ENCODE assay signal across 21 cellular contexts in genomic region chr5:95390812-95391492, GRCh38. TPM values are rescaled to one million over a fixed set of nuclear protein-coding genes. Genes with fewer than 3 reads are reported as not detected.
DNase-seq lines count a peak whose midpoint lies in the region; TF ChIP-seq lines count a peak whose summit lies in the region.
"Had no signal": no experiment of that assay in that cellular context is flagged by ENCODE, and none has a peak within 500 bp of the region (broad histone marks: within the 10 kb centered on the region; RNA-seq: fewer than 3 reads in every experiment).

TSS of gene FAM81B (plus strand) at chr5:95391366. CDS start at chr5:95391390, 24 bp downstream.

- intact Hi-C loops in activated T-helper 2 cell treated with anti-CD3 and anti-CD28 coated beads, Interferon-gamma antibody, Interleukin-2, Interleukin-4, amounts not matched to agents 10 μg/mL and 5 μg/mL and 100 μg/mL, durations not matched to agents 14 hours and 24 hours and 36 hours (cut with micrococcal nuclease): no loop called here
- intact Hi-C loops in CD14-positive monocyte (cut with micrococcal nuclease): no loop called here

- no peaks in the 10 kb centered on the region for H4K20me1 ChIP-seq in GM23248 (ENCODE audit: insufficient read depth)
- H4K20me1 ChIP-seq: BLaER1 treated with 17β-estradiol and CSF1 and Interleukin-3, amounts not matched to agents 10 nM and 100 nM had no signal

- peaks cover 3% of the 10 kb centered on the region; the same call in 1 of the 2 replicates for H3K9me2 ChIP-seq in GM23248 (ENCODE audit: insufficient read depth)

- no peaks in the 10 kb centered on the region for H3K4me1 ChIP-seq in GM23248 (ENCODE audit: insufficient read depth)
- H3K4me1 ChIP-seq: Peyer's patch had no signal

- H3K4me2 ChIP-seq in GM23248 (ENCODE audit: unreplicated experiment): no peak within 1 kb of the TSS

- H3K9me3 Mint-ChIP-seq in activated T-helper 2 cell treated with anti-CD3 and anti-CD28 coated beads, Interferon-gamma antibody, Interleukin-2, Interleukin-4, amounts not matched to agents 10 μg/mL and 5 μg/mL and 100 μg/mL, durations not matched to agents 14 hours and 24 hours and 36 hours: no peaks in the 10 kb centered on the region
- peaks cover 2 to 14% (median 5%) of the 10 kb centered on the region in 7 donors for H3K9me3 Mint-ChIP-seq in CD14-positive monocyte

- no peaks in the 10 kb centered on the region for H3K4me1 Mint-ChIP-seq in activated T-helper 2 cell treated with anti-CD3 and anti-CD28 coated beads, Interferon-gamma antibody, Interleukin-2, Interleukin-4, amounts not matched to agents 10 μg/mL and 5 μg/mL and 100 μg/mL, durations not matched to agents 14 hours and 24 hours and 36 hours (ENCODE audit: low read depth)
- H3K4me1 Mint-ChIP-seq in CD14-positive monocyte: peaks cover 3% of the 10 kb centered on the region
- H3K4me1 Mint-ChIP-seq: activated B cell treated with CpG ODN at 0.5 μM for 24 hours, immature natural killer cell had no signal

- H3K27ac ChIP-seq in GM23248: no peak within 1 kb of the TSS
- H3K27ac ChIP-seq: Peyer's patch had no signal

- DNase-seq in GM23248 (peak; percentile 16), OCI-M1 (lab: John Stamatoyannopoulos, UW) (peak; percentile 31), fibroblast of the aortic adventitia (ENCODE audit: low read depth) (peak; percentile 3), retinal pigment epithelial cell (ENCODE audit: low read depth) (peak; percentile 45), putamen (ENCODE audit: low spot score) (no peak), CD14-positive monocyte (ENCODE audit: low spot score) (no peak)
- no peak for DNase-seq in activated T-helper 2 cell treated with anti-CD3 and anti-CD28 coated beads, Interferon-gamma antibody, Interleukin-2, Interleukin-4, amounts not matched to agents 10 μg/mL and 5 μg/mL and 100 μg/mL, durations not matched to agents 14 hours and 24 hours and 36 hours (ENCODE audit: low spot score)
- DNase-seq: activated B cell treated with CpG ODN at 0.5 μM for 24 hours; activated CD8-positive, alpha-beta memory T cell treated with anti-CD3 and anti-CD28 coated beads for 24 hours; activated effector memory CD4-positive, alpha-beta T cell treated with Interleukin-2 at 50 U/mL for 16 hours; anterior cingulate cortex; DND-41; glutamatergic neuron; immature natural killer cell; NCI-H2029; NCI-H526; Peyer's patch had no signal

- H3F3A ChIP-seq in GM23248 (ENCODE audit: insufficient read depth): no peaks in the 10 kb centered on the region

- no peak within 1 kb of the TSS for H3K27ac Mint-ChIP-seq in activated T-helper 2 cell treated with anti-CD3 and anti-CD28 coated beads, Interferon-gamma antibody, Interleukin-2, Interleukin-4, amounts not matched to agents 10 μg/mL and 5 μg/mL and 100 μg/mL, durations not matched to agents 14 hours and 24 hours and 36 hours
- peak within 1 kb of the TSS in 1 of 7 donors; percentile 10 for H3K27ac Mint-ChIP-seq in CD14-positive monocyte
- H3K27ac Mint-ChIP-seq: activated B cell treated with CpG ODN at 0.5 μM for 24 hours, immature natural killer cell had no signal

- H3K4me3 Mint-ChIP-seq in activated T-helper 2 cell treated with anti-CD3 and anti-CD28 coated beads, Interferon-gamma antibody, Interleukin-2, Interleukin-4, amounts not matched to agents 10 μg/mL and 5 μg/mL and 100 μg/mL, durations not matched to agents 14 hours and 24 hours and 36 hours (ENCODE audit: low read depth): no peak within 1 kb of the TSS
- H3K4me3 Mint-ChIP-seq in CD14-positive monocyte: no peak within 1 kb of the TSS
- H3K4me3 Mint-ChIP-seq: activated B cell treated with CpG ODN at 0.5 μM for 24 hours, immature natural killer cell had no signal

- H3K27me3 Mint-ChIP-seq in activated T-helper 2 cell treated with anti-CD3 and anti-CD28 coated beads, Interferon-gamma antibody, Interleukin-2, Interleukin-4, amounts not matched to agents 10 μg/mL and 5 μg/mL and 100 μg/mL, durations not matched to agents 14 hours and 24 hours and 36 hours (ENCODE audit: low read depth): peaks cover 3% of the 10 kb centered on the region
- no peaks in the 10 kb centered on the region for H3K27me3 Mint-ChIP-seq in CD14-positive monocyte (ENCODE audit: low read depth in 3 of 3)

- no peaks in the 10 kb centered on the region for H3K79me2 ChIP-seq in GM23248 (ENCODE audit: insufficient read depth)

- no peak for TF ChIP-seq CTCF in fibroblast of the aortic adventitia (IDR thresholded peaks at IDR 0.05; ENCODE audit: insufficient read depth, low read length)
- TF ChIP-seq CTCF in retinal pigment epithelial cell (conservative IDR thresholded peaks at IDR 0.05; ENCODE audit: low read depth, low read length): no peak
- TF ChIP-seq CTCF in CD14-positive monocyte (IDR thresholded peaks at IDR 0.05): no peak

- no peak within 1 kb of the TSS for H3K4me3 ChIP-seq in GM23248
- H3K4me3 ChIP-seq in fibroblast of the aortic adventitia (ENCODE audit: low read depth, low read length): no peak within 1 kb of the TSS
- no peak within 1 kb of the TSS for H3K4me3 ChIP-seq in retinal pigment epithelial cell (ENCODE audit: low read length)
- H3K4me3 ChIP-seq: BLaER1 treated with 17β-estradiol and CSF1 and Interleukin-3, amounts not matched to agents 10 nM and 100 nM; Peyer's patch had no signal

- H2AFZ ChIP-seq in GM23248: no peak within 1 kb of the TSS

- no peaks in the 10 kb centered on the region; the same call in 1 of the 2 replicates for H3K27me3 ChIP-seq in GM23248 (replicated peaks; ENCODE audit: insufficient read depth)
- H3K27me3 ChIP-seq: BLaER1 treated with 17β-estradiol and CSF1 and Interleukin-3, amounts not matched to agents 10 nM and 100 nM; Peyer's patch had no signal

- H3K36me3 ChIP-seq in GM23248 (ENCODE audit: low read depth): no peaks in the 10 kb centered on the region
- H3K36me3 ChIP-seq: BLaER1 treated with 17β-estradiol and CSF1 and Interleukin-3, amounts not matched to agents 10 nM and 100 nM; Peyer's patch had no signal

- H3K9me3 ChIP-seq in GM23248 (ENCODE audit: low read depth): no peaks in the 10 kb centered on the region
- H3K9me3 ChIP-seq: Peyer's patch had no signal

- no peaks in the 10 kb centered on the region for H3K36me3 Mint-ChIP-seq in activated T-helper 2 cell treated with anti-CD3 and anti-CD28 coated beads, Interferon-gamma antibody, Interleukin-2, Interleukin-4, amounts not matched to agents 10 μg/mL and 5 μg/mL and 100 μg/mL, durations not matched to agents 14 hours and 24 hours and 36 hours (ENCODE audit: low read depth)
- no peaks in the 10 kb centered on the region for H3K36me3 Mint-ChIP-seq in CD14-positive monocyte
- H3K36me3 Mint-ChIP-seq: immature natural killer cell had no signal

- H3K9ac ChIP-seq in GM23248: no peak within 1 kb of the TSS
- H3K9ac ChIP-seq: BLaER1 treated with 17β-estradiol and CSF1 and Interleukin-3, amounts not matched to agents 10 nM and 100 nM had no signal

- 44 to 50% methylated on average over 2 of the region's 2 CpGs for WGBS in GM23248 (ENCODE audit: low coverage in 1 of 2, low lambda C conversion rate in 2 of 2, missing lambda C conversion rate in 2 of 2), 2 experiments

- in situ Hi-C loops in GM23248 (cut with MboI): no loop called here

RNA-seq across cellular contexts. Expression of gene FAM81B, which starts in this region (rescaled TPM):
- total RNA-seq in GM23248 (2014; rRNA removed; shearing (Covaris generic)): not detected in 2 replicates
- polyA plus RNA-seq in GM23248 (2016; fragmentation: Nextera tagmentation; extraction: Ambion mirVana) (not detected in 2 replicates), CD14-positive monocyte (not detected)
- total RNA-seq in fibroblast of the aortic adventitia (ENCODE audit: low replicate concordance): not detected in 2 replicates
- total RNA-seq in activated T-helper 2 cell treated with anti-CD3 and anti-CD28 coated beads, Interferon-gamma antibody, Interleukin-2, Interleukin-4, amounts not matched to agents 10 μg/mL and 5 μg/mL and 100 μg/mL, durations not matched to agents 14 hours and 24 hours and 36 hours: not detected in 2 replicates
- total RNA-seq: activated B cell treated with CpG ODN at 0.5 μM for 24 hours, H1, MCF 10A, Peyer's patch, subcutaneous adipose tissue had no signal
- polyA plus RNA-seq: H1 had no signal

Comparison
In these comparisons a context has a peak if more than half of its experiments do, and no peak if none do; other contexts are left out.
1. Peak in DNase-seq in GM23248; RNA of the gene not detected or under 1 TPM.
2. Peak in DNase-seq in fibroblast of the aortic adventitia; RNA of the gene not detected or under 1 TPM.
3. DNase-seq: peak in OCI-M1 (single experiment) and retinal pigment epithelial cell (single experiment); none in activated T-helper 2 cell treated with anti-CD3 and anti-CD28 coated beads, Interferon-gamma antibody, Interleukin-2, Interleukin-4, amounts not matched to agents 10 μg/mL and 5 μg/mL and 100 μg/mL, durations not matched to agents 14 hours and 24 hours and 36 hours (single experiment), putamen (single experiment) and CD14-positive monocyte (single experiment).